Comparison of ENCODE assay signal across 8 cellular contexts in genomic region chr15:76150971-76151598, GRCh38.
DNase-seq lines count a peak whose midpoint lies in the region; ATAC-seq and TF ChIP-seq lines count a peak whose summit lies in the region.

No MANE protein-coding gene starts in this region.

- H3K36me3 ChIP-seq in testis (ENCODE audit: low read depth, missing control alignments): no peaks in the 10 kb centered on the region

- peaks cover 4% of the 10 kb centered on the region for H3K27me3 Mint-ChIP-seq in activated T-helper 17 cell treated with anti-CD3 and anti-CD28 coated beads, Interleukin-2, amount 50 U/mL, for 72 hours

- H3K4me3 Mint-ChIP-seq in activated T-helper 17 cell treated with anti-CD3 and anti-CD28 coated beads, Interleukin-2, amount 50 U/mL, for 72 hours: peak overlapping the region; percentile 16

- H3K9me3 Mint-ChIP-seq in activated T-helper 17 cell treated with anti-CD3 and anti-CD28 coated beads, Interleukin-2, amount 50 U/mL, for 72 hours: no peaks in the 10 kb centered on the region

- TF ChIP-seq CTCF in foreskin fibroblast (IDR thresholded peaks at IDR 0.05; ENCODE audit: low read depth, low read length) (peak; percentile 85), omental fat pad (IDR thresholded peaks at IDR 0.05) (peak in 1 of 3 donors; percentile 54), testis (IDR thresholded peaks at IDR 0.05) (peak; percentile 18 to 88 (median 66))

- no peak overlapping the region for H3K4me3 ChIP-seq in foreskin fibroblast (ENCODE audit: low read depth in 1 of 2, low read length in 2 of 2)
- H3K4me3 ChIP-seq in testis: no peak overlapping the region

- intact Hi-C loops in testis (cut with DNase I; ENCODE audit: low total_unique reads): no loop called here

- H3K4me1 Mint-ChIP-seq in activated T-helper 17 cell treated with anti-CD3 and anti-CD28 coated beads, Interleukin-2, amount 50 U/mL, for 72 hours: no peaks in the 10 kb centered on the region

- H3K27me3 ChIP-seq in testis: no peaks in the 10 kb centered on the region

- TF ChIP-seq POLR2A in testis (IDR thresholded peaks at IDR 0.05): no peak

- H3K27ac Mint-ChIP-seq in activated T-helper 17 cell treated with anti-CD3 and anti-CD28 coated beads, Interleukin-2, amount 50 U/mL, for 72 hours: no peak overlapping the region

- peak; percentile 87 for DNase-seq in DMS 273 treated with DMSO at 0.1 percent for 48 hours (lab: John Stamatoyannopoulos, UW)
- DNase-seq in HT-29 (ENCODE audit: low spot score): peak; percentile 93
- DNase-seq in RPMI7951 (ENCODE audit: low read depth): peak; percentile 66
- DNase-seq in foreskin fibroblast: peak; percentile 80 to 92
- peak; percentile 69 for DNase-seq in omental fat pad (ENCODE audit: low spot score)
- DNase-seq in testis: peak; percentile 64

- 39 to 46% methylated on average over 9 of the region's 9 CpGs for WGBS in testis, 2 donors

- no peaks in the 10 kb centered on the region for H3K4me1 ChIP-seq in testis

- no peaks in the 10 kb centered on the region for H3K36me3 Mint-ChIP-seq in activated T-helper 17 cell treated with anti-CD3 and anti-CD28 coated beads, Interleukin-2, amount 50 U/mL, for 72 hours (ENCODE audit: low read depth)

- H3K9me3 ChIP-seq in testis: no peaks in the 10 kb centered on the region

- ATAC-seq in GM21381 (IDR thresholded peaks at IDR 0.05; ENCODE audit: unreplicated experiment): peak; percentile 90
- ATAC-seq in activated T-helper 17 cell treated with anti-CD3 and anti-CD28 coated beads, Interleukin-2, amount 50 U/mL, for 72 hours (replicated peaks): peak; percentile 89
- ATAC-seq in omental fat pad (ENCODE audit: low FRiP score): peak; percentile 55

- no peak overlapping the region for H3K27ac ChIP-seq in testis
